In the genomic region with DNA sequence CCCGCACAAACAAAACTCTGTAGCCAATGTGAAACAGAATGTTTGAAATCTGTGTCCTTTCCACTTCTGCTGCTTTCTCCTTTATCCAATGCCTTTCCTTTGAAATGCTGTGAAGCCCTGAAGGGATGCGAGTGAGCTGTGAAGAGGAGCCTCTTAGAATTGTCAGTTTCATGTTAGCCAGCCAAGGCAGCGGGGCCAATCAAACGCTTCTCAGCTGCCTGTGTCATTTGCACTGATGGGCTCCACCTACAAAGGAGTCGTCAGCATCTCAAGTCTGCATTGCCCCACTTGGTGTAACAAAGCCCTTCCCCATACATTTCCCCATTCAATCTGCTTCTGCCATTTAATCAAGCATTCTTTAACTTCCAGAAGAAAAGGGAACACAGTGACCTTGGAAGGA, we compare ENCODE assay signal across 13 cellular contexts.
"Had no signal": no experiment of that assay in that cellular context is flagged by ENCODE, and none has a peak within 500 bp of the region (broad histone marks: within the 10 kb centered on the region; RNA-seq: fewer than 3 reads in every experiment).

No MANE protein-coding gene starts in this region.

- H3K27me3 ChIP-seq: breast epithelium had no signal

- H3K9me3 ChIP-seq: breast epithelium, heart left ventricle, left ventricle myocardium inferior had no signal

- DNase-seq: activated CD4-positive, alpha-beta T cell treated with anti-CD3 and anti-CD28 coated beads, Interleukin-2, amount 50 U/mL, for 4 hours; activated CD8-positive, alpha-beta memory T cell treated with anti-CD3 and anti-CD28 coated beads, Interleukin-2, amount 10 ng/mL, durations not matched to agents 7 days and 5 days; activated effector memory CD4-positive, alpha-beta T cell treated with Interleukin-2 at 50 U/mL for 16 hours; activated T-cell treated with anti-CD3 and anti-CD28 coated beads, Interleukin-2, amount 50 U/mL, for 24 hours; anterior cingulate cortex; foreskin melanocyte; heart left ventricle; kidney; left ventricle myocardium inferior had no signal

- H3K27ac ChIP-seq: breast epithelium, heart left ventricle, left ventricle myocardium inferior, skin epidermis had no signal

- ATAC-seq: activated CD4-positive, CD25-positive, alpha-beta regulatory T cell treated with anti-CD3 and anti-CD28 coated beads, Interleukin-2, amount 50 U/mL, for 24 hours; activated CD8-positive, alpha-beta memory T cell treated with anti-CD3 and anti-CD28 coated beads, Interleukin-2, amount 10 ng/mL, durations not matched to agents 7 days and 5 days; heart left ventricle; stimulated activated memory B cell treated with anti-CD40 and anti-IgM and Interleukin-4, amounts not matched to agents 10 μg/mL and 1 μg/mL and 100 μg/mL, for 72 hours had no signal

- H3K36me3 ChIP-seq: breast epithelium, heart left ventricle, left ventricle myocardium inferior had no signal

- H3K4me3 ChIP-seq: breast epithelium, heart left ventricle, left ventricle myocardium inferior, skin epidermis had no signal

- H3K4me1 ChIP-seq: heart left ventricle, left ventricle myocardium inferior had no signal
